8 cellular contexts compared by ENCODE assay signal in genomic region chr1:55216078-55216477, GRCh38. TPM values are rescaled to one million over a fixed set of nuclear protein-coding genes. Genes with fewer than 3 reads are reported as not detected.
DNase-seq lines count a peak whose midpoint lies in the region; ATAC-seq lines count a peak whose summit lies in the region.

No MANE protein-coding gene starts in this region.

- H3K27me3 ChIP-seq in iPS-18a (ENCODE audit: control insufficient read depth, insufficient read depth, low read length) (peaks cover 19% of the 10 kb centered on the region), stomach smooth muscle (ENCODE audit: control insufficient read depth in 1 of 2, insufficient read depth in 2 of 2, low read length in 2 of 2) (no peaks in the 10 kb centered on the region)

- DNase-seq in NCI-H82 (lab: John Stamatoyannopoulos, UW) (peak; percentile 16), NCI-H82 treated with DMSO at 0.1 percent for 48 hours (lab: John Stamatoyannopoulos, UW; ENCODE audit: unreplicated experiment) (no peak), SK-N-DZ (ENCODE audit: low spot score) (no peak), NCI-H128 (lab: John Stamatoyannopoulos, UW; ENCODE audit: unreplicated experiment) (no peak)
- no peak for DNase-seq in activated CD4-positive, alpha-beta memory T cell treated with anti-CD3 and anti-CD28 coated beads, Interleukin-2, amount 10 ng/mL, durations not matched to agents 7 days and 5 days

- H3K27ac Mint-ChIP-seq in activated CD4-positive, alpha-beta memory T cell treated with anti-CD3 and anti-CD28 coated beads, Interleukin-2, amount 10 ng/mL, durations not matched to agents 7 days and 5 days = peak overlapping the region; percentile 96

- H3K4me1 Mint-ChIP-seq in activated CD4-positive, alpha-beta memory T cell treated with anti-CD3 and anti-CD28 coated beads, Interleukin-2, amount 10 ng/mL, durations not matched to agents 7 days and 5 days = peaks cover 55% of the 10 kb centered on the region

- H3K9ac ChIP-seq in iPS-18a (ENCODE audit: low read length) (peak overlapping the region; percentile 88), stomach smooth muscle (ENCODE audit: low read length in 2 of 2) (peak overlapping the region; percentile 80 to 92)

- peak overlapping the region; percentile 95 for H3K4me3 Mint-ChIP-seq in activated CD4-positive, alpha-beta memory T cell treated with anti-CD3 and anti-CD28 coated beads, Interleukin-2, amount 10 ng/mL, durations not matched to agents 7 days and 5 days

- no peaks in the 10 kb centered on the region for H3K36me3 ChIP-seq in iPS-18a (ENCODE audit: control insufficient read depth, low read depth, low read length)
- H3K36me3 ChIP-seq in stomach smooth muscle (ENCODE audit: control insufficient read depth in 2 of 2, insufficient read depth in 2 of 2, low read length in 2 of 2) = no peaks in the 10 kb centered on the region

- no peaks in the 10 kb centered on the region for H3K9me3 ChIP-seq in iPS-18a (ENCODE audit: control insufficient read depth, low read depth, low read length)
- H3K9me3 ChIP-seq in stomach smooth muscle (ENCODE audit: control insufficient read depth in 2 of 2, low read length in 2 of 2) = no peaks in the 10 kb centered on the region

- peaks cover 9% of the 10 kb centered on the region for H3K36me3 Mint-ChIP-seq in activated CD4-positive, alpha-beta memory T cell treated with anti-CD3 and anti-CD28 coated beads, Interleukin-2, amount 10 ng/mL, durations not matched to agents 7 days and 5 days (ENCODE audit: low read depth)

- CTCF ChIA-PET in activated CD4-positive, alpha-beta memory T cell treated with anti-CD3 and anti-CD28 coated beads, Interleukin-2, amount 10 ng/mL, durations not matched to agents 7 days and 5 days (lab: Charles Lee) = interaction anchor here (0.7 kb wide), 1 partner anchor 73 kb away, joined by 3 read pairs; no protein-coding TSS in a partner anchor

- ATAC-seq in GM19328 (IDR thresholded peaks at IDR 0.05; ENCODE audit: unreplicated experiment) = no peak

- H3K4me1 ChIP-seq in iPS-18a (ENCODE audit: control insufficient read depth, low read depth, low read length) (peaks cover 31% of the 10 kb centered on the region), stomach smooth muscle (ENCODE audit: control insufficient read depth, insufficient read depth, low read length) (peaks cover 26% of the 10 kb centered on the region)

- H3K4me3 ChIP-seq in iPS-18a (ENCODE audit: low read length) (peak overlapping the region; percentile 92), stomach smooth muscle (ENCODE audit: low read length in 2 of 2) (peak overlapping the region; percentile 89 to 90)

- no peaks in the 10 kb centered on the region for H3K27me3 Mint-ChIP-seq in activated CD4-positive, alpha-beta memory T cell treated with anti-CD3 and anti-CD28 coated beads, Interleukin-2, amount 10 ng/mL, durations not matched to agents 7 days and 5 days

- POLR2A ChIA-PET in activated CD4-positive, alpha-beta memory T cell treated with anti-CD3 and anti-CD28 coated beads, Interleukin-2, amount 10 ng/mL, durations not matched to agents 7 days and 5 days (lab: Charles Lee) = interaction anchor here (1.1 to 4.0 kb wide), 7 partner anchors 9 to 78 kb away, joined by 3 to 31 read pairs (median 5); no protein-coding TSS in a partner anchor

- no peaks in the 10 kb centered on the region for H3K9me3 Mint-ChIP-seq in activated CD4-positive, alpha-beta memory T cell treated with anti-CD3 and anti-CD28 coated beads, Interleukin-2, amount 10 ng/mL, durations not matched to agents 7 days and 5 days

- H3K27ac ChIP-seq in iPS-18a (ENCODE audit: low read length) = peak overlapping the region; percentile 56
- peak overlapping the region; percentile 88 for H3K27ac ChIP-seq in stomach smooth muscle (ENCODE audit: low read length)

RNA-seq across cellular contexts. Expression of gene USP24, which starts 0.9 kb away (rescaled TPM):
- 10 to 100 TPM; 34.9 to 35.6 TPM for total RNA-seq in activated CD4-positive, alpha-beta memory T cell treated with anti-CD3 and anti-CD28 coated beads, Interleukin-2, amount 10 ng/mL, durations not matched to agents 7 days and 5 days
- polyA plus RNA-seq in SK-N-DZ (2014; cell fraction: cytosol; rRNA removed) = 12.1 and 15.3 TPM in 2 replicates
- polyA plus RNA-seq in SK-N-DZ (2014; cell fraction: nucleus; rRNA removed) = 20.8 and 31.6 TPM in 2 replicates
